In genomic region chr4:110634320-110635154, GRCh38 we compare ENCODE assay signal across 18 cellular contexts. TPM values are rescaled to one million over a fixed set of nuclear protein-coding genes. Genes with fewer than 3 reads are reported as not detected.
A peak's percentile ranks its signal among the peaks of the same experiment; 100 is the strongest.
DNase-seq lines count a peak whose midpoint lies in the region; ATAC-seq and TF ChIP-seq lines count a peak whose summit lies in the region.
"Had no signal": no experiment of that assay in that cellular context is flagged by ENCODE, and none has a peak within 500 bp of the region (broad histone marks: within the 10 kb centered on the region; RNA-seq: fewer than 3 reads in every experiment).

No MANE protein-coding gene starts in this region.

- H3K27me3 Mint-ChIP-seq in activated T-helper 17 cell treated with anti-CD3 and anti-CD28 coated beads, Interleukin-2, amount 50 U/mL, for 72 hours: peaks cover 60% of the 10 kb centered on the region

- peak overlapping the region; percentile 63 for H3K4me2 ChIP-seq in mesendoderm (ENCODE audit: low read length)
- H3K4me2 ChIP-seq: BLaER1 had no signal

- H3K4me3 ChIP-seq in HUES48 (ENCODE audit: low read depth, low read length) (peak overlapping the region; percentile 37; the same call in 1 of the 2 replicates), coronary artery (peak overlapping the region; percentile 11), mesendoderm (ENCODE audit: low read length) (no peak overlapping the region), skeletal muscle tissue (ENCODE audit: low read length in 3 of 3) (peak overlapping the region; percentile 76 to 78 (median 77))

- H3K4me1 Mint-ChIP-seq in activated T-helper 17 cell treated with anti-CD3 and anti-CD28 coated beads, Interleukin-2, amount 50 U/mL, for 72 hours: peaks cover 5% of the 10 kb centered on the region

- no peaks in the 10 kb centered on the region for H3K79me1 ChIP-seq in mesendoderm (ENCODE audit: low read length)

- H4K8ac ChIP-seq in mesendoderm (ENCODE audit: low read depth, low read length): no peak overlapping the region

- no peaks in the 10 kb centered on the region for H3K79me2 ChIP-seq in mesendoderm (ENCODE audit: control insufficient read depth, insufficient read depth, low read length)

- no peak overlapping the region for H3K23ac ChIP-seq in mesendoderm (ENCODE audit: low read length)

- H3K4me1 ChIP-seq in HUES48 (ENCODE audit: control insufficient read depth, insufficient read depth, low read length) (peaks cover 65% of the 10 kb centered on the region), mesendoderm (ENCODE audit: control insufficient read depth, low read depth, low read length) (peaks cover 15% of the 10 kb centered on the region), skeletal muscle tissue (ENCODE audit: control insufficient read depth in 3 of 3, insufficient read depth in 3 of 3, low read length in 3 of 3) (peaks cover 6 to 31% (median 21%) of the 10 kb centered on the region in 3 donors)
- H3K4me1 ChIP-seq: BLaER1 had no signal

- peaks cover under 1% of the 10 kb centered on the region for H3K9me3 Mint-ChIP-seq in activated T-helper 17 cell treated with anti-CD3 and anti-CD28 coated beads, Interleukin-2, amount 50 U/mL, for 72 hours

- peak overlapping the region; percentile 84 for H3K56ac ChIP-seq in mesendoderm (ENCODE audit: low read length)

- H3K9ac ChIP-seq in HUES48 (ENCODE audit: low read depth, low read length): no peak overlapping the region
- peak overlapping the region; percentile 63 for H3K9ac ChIP-seq in mesendoderm (ENCODE audit: low read length)
- H3K9ac ChIP-seq in skeletal muscle tissue (ENCODE audit: low read depth in 1 of 3, low read length in 3 of 3): peak overlapping the region; percentile 86 to 98 (median 89)
- H3K9ac ChIP-seq: BLaER1 had no signal

- no peak overlapping the region for H3K4me3 Mint-ChIP-seq in activated T-helper 17 cell treated with anti-CD3 and anti-CD28 coated beads, Interleukin-2, amount 50 U/mL, for 72 hours
- H3K4me3 Mint-ChIP-seq: activated CD8-positive, alpha-beta memory T cell treated with anti-CD3 and anti-CD28 coated beads, Interleukin-2, amount 10 ng/mL, durations not matched to agents 7 days and 5 days had no signal

- H3K27me3 ChIP-seq in HUES48 (ENCODE audit: control insufficient read depth, insufficient read depth, low read length) (peaks cover 99% of the 10 kb centered on the region), mesendoderm (ENCODE audit: insufficient read depth, low read length, poor library complexity) (peaks cover 33% of the 10 kb centered on the region), skeletal muscle tissue (ENCODE audit: control insufficient read depth in 3 of 3, insufficient read depth in 3 of 3, low read length in 3 of 3) (peaks cover 20 to 76% (median 33%) of the 10 kb centered on the region in 3 donors)

- H4K5ac ChIP-seq in mesendoderm (ENCODE audit: low read length): no peak overlapping the region

- H2BK15ac ChIP-seq in mesendoderm (replicated peaks; ENCODE audit: low read depth): no peak overlapping the region

- no peak overlapping the region for H2BK5ac ChIP-seq in mesendoderm (ENCODE audit: low read length)

- no peak overlapping the region for H3K27ac ChIP-seq in HUES48 (ENCODE audit: low read depth, low read length)
- H3K27ac ChIP-seq in coronary artery: no peak overlapping the region
- H3K27ac ChIP-seq in mesendoderm (ENCODE audit: low read depth, low read length): no peak overlapping the region
- H3K27ac ChIP-seq in skeletal muscle tissue (ENCODE audit: low read depth, low read length): peak overlapping the region; percentile 85
- H3K27ac ChIP-seq: BLaER1, heart right ventricle had no signal

- no peak for ATAC-seq in GM21737 (IDR thresholded peaks at IDR 0.05; ENCODE audit: unreplicated experiment)
- ATAC-seq in activated T-helper 17 cell treated with anti-CD3 and anti-CD28 coated beads, Interleukin-2, amount 50 U/mL, for 72 hours (replicated peaks): no peak
- ATAC-seq: activated CD8-positive, alpha-beta memory T cell treated with anti-CD3 and anti-CD28 coated beads, Interleukin-2, amount 10 ng/mL, durations not matched to agents 7 days and 5 days; heart right ventricle; left lobe of liver had no signal

- H3K36me3 ChIP-seq in HUES48 (ENCODE audit: control insufficient read depth, insufficient read depth, low read length): no peaks in the 10 kb centered on the region
- no peaks in the 10 kb centered on the region for H3K36me3 ChIP-seq in mesendoderm (ENCODE audit: control insufficient read depth, insufficient read depth, low read length)
- no peaks in the 10 kb centered on the region for H3K36me3 ChIP-seq in skeletal muscle tissue (ENCODE audit: control insufficient read depth in 3 of 3, insufficient read depth in 3 of 3, low read length in 3 of 3)
- H3K36me3 ChIP-seq: BLaER1, heart right ventricle had no signal

- peaks cover 22% of the 10 kb centered on the region for H3K36me3 Mint-ChIP-seq in activated T-helper 17 cell treated with anti-CD3 and anti-CD28 coated beads, Interleukin-2, amount 50 U/mL, for 72 hours (ENCODE audit: low read depth)

- DNase-seq in coronary artery (ENCODE audit: low spot score) (no peak), mesendoderm (peak; percentile 40), NCI-H2081 (lab: John Stamatoyannopoulos, UW) (no peak)
- DNase-seq: activated CD4-positive, CD25-positive, alpha-beta regulatory T cell; activated CD8-positive, alpha-beta memory T cell treated with anti-CD3 and anti-CD28 coated beads, Interleukin-2, amount 10 ng/mL, durations not matched to agents 7 days and 5 days; activated gamma-delta T cell treated with Interleukin-2 at 50 U/mL for 16 hours; anterior cingulate cortex; DMS153; heart right ventricle; naive B cell; stimulated activated CD4-positive, alpha-beta T cell treated with anti-CD3 and anti-CD28 coated beads, Interleukin-2, amount 100 ng/mL, for 24 hours; substantia nigra had no signal

- no peak overlapping the region for H3K27ac Mint-ChIP-seq in activated T-helper 17 cell treated with anti-CD3 and anti-CD28 coated beads, Interleukin-2, amount 50 U/mL, for 72 hours
- H3K27ac Mint-ChIP-seq: activated CD8-positive, alpha-beta memory T cell treated with anti-CD3 and anti-CD28 coated beads, Interleukin-2, amount 10 ng/mL, durations not matched to agents 7 days and 5 days had no signal

- no CpG with 5 or more reads among the region's 14 CpGs for WGBS in mesendoderm (ENCODE audit: extremely low coverage, insufficient coverage, low lambda C conversion rate)

- H3K9me3 ChIP-seq in HUES48 (ENCODE audit: control insufficient read depth, insufficient read depth, low read length): no peaks in the 10 kb centered on the region
- H3K9me3 ChIP-seq in skeletal muscle tissue (ENCODE audit: control insufficient read depth in 3 of 3, low read length in 3 of 3): peaks cover 0 to 2% (median 0%) of the 10 kb centered on the region in 3 donors
- H3K9me3 ChIP-seq: heart right ventricle had no signal

- no peak overlapping the region for H2BK120ac ChIP-seq in mesendoderm (ENCODE audit: low read depth, low read length)

- H2AK5ac ChIP-seq in mesendoderm (ENCODE audit: low read length): no peak overlapping the region

- peak overlapping the region; percentile 44 for H3K18ac ChIP-seq in mesendoderm (ENCODE audit: low read length)

- no peak for TF ChIP-seq CTCF in coronary artery (IDR thresholded peaks at IDR 0.05)

- H3K4ac ChIP-seq in mesendoderm (ENCODE audit: low read depth, low read length): no peak overlapping the region

RNA-seq across cellular contexts. Expression of gene PITX2, which starts 11.7 kb away (rescaled TPM):
- polyA plus RNA-seq in mesendoderm (2013, experiment 1 of 2): 81.8 TPM
- polyA plus RNA-seq in mesendoderm (2013, experiment 2 of 2): 77.4 TPM
- total RNA-seq in skeletal muscle tissue: 16.2 TPM
- total RNA-seq in activated T-helper 17 cell treated with anti-CD3 and anti-CD28 coated beads, Interleukin-2, amount 50 U/mL, for 72 hours: under 1 TPM in 1 of 2 donors, not detected in 1; 0.13 TPM
- total RNA-seq: activated CD8-positive, alpha-beta memory T cell treated with anti-CD3 and anti-CD28 coated beads, Interleukin-2, amount 10 ng/mL, durations not matched to agents 7 days and 5 days; left lobe of liver had no signal

Comparison
In these comparisons a context has a peak if more than half of its experiments do, and no peak if none do; other contexts are left out.
1. RNA of gene PITX2, which starts 11.7 kb away (total RNA-seq): 16.2 TPM in skeletal muscle tissue (single experiment); 0.13 TPM in activated T-helper 17 cell treated with anti-CD3 and anti-CD28 coated beads, Interleukin-2, amount 50 U/mL, for 72 hours; every median in the first group is over 10 times any median in the second.